ENCODE assay signal across 12 cellular contexts in genomic region chrX:19332983-19333382, GRCh38. TPM values are rescaled to one million over a fixed set of nuclear protein-coding genes. Genes with fewer than 3 reads are reported as not detected.
DNase-seq lines count a peak whose midpoint lies in the region; ATAC-seq, FAIRE-seq and TF ChIP-seq lines count a peak whose summit lies in the region.
"Had no signal": no experiment of that assay in that cellular context is flagged by ENCODE, and none has a peak within 500 bp of the region (broad histone marks: within the 10 kb centered on the region; RNA-seq: fewer than 3 reads in every experiment).

No MANE protein-coding gene starts in this region.

- H3K9ac ChIP-seq in IMR-90 (ENCODE audit: low read depth, low read length): no peak overlapping the region

- H3K56ac ChIP-seq in IMR-90 (ENCODE audit: extremely low read depth, insufficient read depth, low read length): no peak overlapping the region

- in situ Hi-C loops in IMR-90 (cut with MboI; ENCODE audit: low sequenced_read_pairs): loop anchor here (5.0 kb wide), 1 partner anchor 401 kb away; no protein-coding TSS in a partner anchor

- H3K79me1 ChIP-seq in IMR-90 (ENCODE audit: low read depth in 1 of 2, low read length in 2 of 2): no peaks in the 10 kb centered on the region

- peak; percentile 21; the same call in 1 of the 2 replicates for ATAC-seq in IMR-90 (ENCODE audit: low read depth)
- ATAC-seq: stimulated activated naive B cell treated with anti-CD40 and anti-IgM and Interleukin-4, amounts not matched to agents 10 μg/mL and 1 μg/mL and 100 μg/mL, for 72 hours had no signal

- no peaks in the 10 kb centered on the region for H3K36me3 ChIP-seq in BE2C
- no peaks in the 10 kb centered on the region for H3K36me3 ChIP-seq in IMR-90 (ENCODE audit: control insufficient read depth, insufficient read depth, low read length)

- H2BK120ac ChIP-seq in IMR-90 (ENCODE audit: low read depth, low read length): no peak overlapping the region

- no TSS peak for BruUV-seq in IMR-90 (replicated peaks; lab: Mats Ljungman, UMichigan)

- no peak overlapping the region for H3K18ac ChIP-seq in IMR-90 (ENCODE audit: low read depth, low read length)

- no peaks in the 10 kb centered on the region for H3K4me1 Mint-ChIP-seq in activated T-helper 2 cell treated with anti-CD3 and anti-CD28 coated beads, Interferon-gamma antibody, Interleukin-2, Interleukin-4, amounts not matched to agents 10 μg/mL and 5 μg/mL and 100 μg/mL, durations not matched to agents 14 hours and 24 hours and 36 hours (ENCODE audit: low read depth)

- H3K9me1 ChIP-seq in IMR-90 (ENCODE audit: insufficient read depth, low read length): no peaks in the 10 kb centered on the region

- no peak overlapping the region for H4K91ac ChIP-seq in IMR-90 (ENCODE audit: insufficient read depth, low read depth, low read length)

- no peak overlapping the region for H3K4me3 Mint-ChIP-seq in activated T-helper 2 cell treated with anti-CD3 and anti-CD28 coated beads, Interferon-gamma antibody, Interleukin-2, Interleukin-4, amounts not matched to agents 10 μg/mL and 5 μg/mL and 100 μg/mL, durations not matched to agents 14 hours and 24 hours and 36 hours (ENCODE audit: low read depth)
- H3K4me3 Mint-ChIP-seq: activated naive CD4-positive, alpha-beta T cell treated with anti-CD3 and anti-CD28 coated beads for 36 hours; stimulated activated naive B cell treated with anti-CD40 and anti-IgM and Interleukin-4, amounts not matched to agents 10 μg/mL and 1 μg/mL and 100 μg/mL, for 72 hours had no signal

- no peak overlapping the region for H2BK15ac ChIP-seq in IMR-90 (ENCODE audit: low read depth, low read length)

- TF ChIP-seq CTCF in BE2C (IDR thresholded peaks at IDR 0.05; ENCODE audit: low read depth, low read length) (no peak), IMR-90 (conservative IDR thresholded peaks at IDR 0.05; ENCODE audit: low read depth, low read length) (no peak)

- no peak overlapping the region for H3K27ac ChIP-seq in IMR-90 (ENCODE audit: insufficient read depth, low read length)

- H3K14ac ChIP-seq in IMR-90 (replicated peaks; ENCODE audit: low read depth, low read length): no peak overlapping the region

- CTCF ChIA-PET in IMR-90 (lab: Yijun Ruan, JAX): interaction anchor here (0.6 to 2.1 kb wide), 3 partner anchors 316 to 944 kb away, joined by 3 to 7 read pairs (median 5); no protein-coding TSS in a partner anchor

- H3K23ac ChIP-seq in IMR-90 (ENCODE audit: low read depth, low read length): no peak overlapping the region

- no peaks in the 10 kb centered on the region; the same call in 1 of the 2 replicates for H3K9me3 ChIP-seq in BE2C
- H3K9me3 ChIP-seq in IMR-90 (ENCODE audit: control insufficient read depth, insufficient read depth, low read length): no peaks in the 10 kb centered on the region

- H3K4ac ChIP-seq in IMR-90 (ENCODE audit: low read depth, low read length): no peak overlapping the region

- peaks cover 1% of the 10 kb centered on the region for H3K27me3 Mint-ChIP-seq in activated T-helper 2 cell treated with anti-CD3 and anti-CD28 coated beads, Interferon-gamma antibody, Interleukin-2, Interleukin-4, amounts not matched to agents 10 μg/mL and 5 μg/mL and 100 μg/mL, durations not matched to agents 14 hours and 24 hours and 36 hours (ENCODE audit: low read depth)

- no peak overlapping the region for H2AK5ac ChIP-seq in IMR-90 (ENCODE audit: low read depth, low read length)

- peaks cover 15% of the 10 kb centered on the region; the same call in 1 of the 2 replicates for H3K4me1 ChIP-seq in BE2C
- H3K4me1 ChIP-seq in IMR-90 (ENCODE audit: control insufficient read depth, insufficient read depth, low read length): no peaks in the 10 kb centered on the region

- intact Hi-C loops in IMR-90 (cut with micrococcal nuclease): loop anchor here (5.0 kb wide), 1 partner anchor 311 kb away; no protein-coding TSS in a partner anchor
- intact Hi-C loops in activated T-helper 2 cell treated with anti-CD3 and anti-CD28 coated beads, Interferon-gamma antibody, Interleukin-2, Interleukin-4, amounts not matched to agents 10 μg/mL and 5 μg/mL and 100 μg/mL, durations not matched to agents 14 hours and 24 hours and 36 hours (cut with micrococcal nuclease): loop anchor here (5.0 to 10.0 kb wide), 2 partner anchors 291 to 448 kb away; no protein-coding TSS in a partner anchor

- H2AK9ac ChIP-seq in IMR-90 (replicated peaks; ENCODE audit: low read depth, low read length, poor library complexity): no peak overlapping the region

- H4K20me1 ChIP-seq in IMR-90 (ENCODE audit: insufficient read depth, low read length): no peaks in the 10 kb centered on the region

- POLR2A ChIA-PET in IMR-90 (lab: Charles Lee; ENCODE audit: unreplicated experiment): no interaction called here

- H2BK20ac ChIP-seq in IMR-90 (ENCODE audit: low read depth, low read length): no peak overlapping the region

- no peak overlapping the region for H3K4me2 ChIP-seq in IMR-90 (ENCODE audit: low read depth, low read length)

- H3K36me3 Mint-ChIP-seq in activated T-helper 2 cell treated with anti-CD3 and anti-CD28 coated beads, Interferon-gamma antibody, Interleukin-2, Interleukin-4, amounts not matched to agents 10 μg/mL and 5 μg/mL and 100 μg/mL, durations not matched to agents 14 hours and 24 hours and 36 hours (ENCODE audit: low read depth): no peaks in the 10 kb centered on the region

- DNase-seq in BE2C (peak; percentile 87), IMR-90 (peak; percentile 3), anterior cingulate cortex (lab: John Stamatoyannopoulos, UW) (peak in 48 of 58 donors; percentile 0 to 65 (median 16)), iris pigment epithelial cell (ENCODE audit: low read depth) (peak; percentile 16), frontal cortex (ENCODE audit: low spot score in 2 of 2) (no peak), NCI-H526 (lab: John Stamatoyannopoulos, UW) (no peak), AG08395 (ENCODE audit: low spot score) (no peak)
- DNase-seq in activated T-helper 2 cell treated with anti-CD3 and anti-CD28 coated beads, Interferon-gamma antibody, Interleukin-2, Interleukin-4, amounts not matched to agents 10 μg/mL and 5 μg/mL and 100 μg/mL, durations not matched to agents 14 hours and 24 hours and 36 hours (ENCODE audit: low spot score): no peak
- DNase-seq: activated naive CD4-positive, alpha-beta T cell treated with anti-CD3 and anti-CD28 coated beads for 36 hours; cortex of kidney; NCI-H2107; stimulated activated naive B cell treated with anti-CD40 and anti-IgM and Interleukin-4, amounts not matched to agents 10 μg/mL and 1 μg/mL and 100 μg/mL, for 72 hours had no signal

- no peak for TF ChIP-seq POLR2A in IMR-90 (IDR thresholded peaks at IDR 0.05; ENCODE audit: low read depth, low read length)

- FAIRE-seq in frontal cortex (lab: Jason Lieb, UNC): no peak

- H4K8ac ChIP-seq in IMR-90 (ENCODE audit: low read depth in 2 of 2, low read length in 2 of 2): no peak overlapping the region

- peak overlapping the region; percentile 3; the same call in 1 of the 2 replicates for H3K4me3 ChIP-seq in BE2C (ENCODE audit: low read depth, low read length)
- H3K4me3 ChIP-seq in IMR-90 (ENCODE audit: insufficient read depth, low read depth, low read length): no peak overlapping the region

- dilution Hi-C loops in IMR-90 (cut with HindIII; ENCODE audit: low sequenced_read_pairs, unreplicated experiment): no loop called here

- H3K27me3 ChIP-seq in BE2C (no peaks in the 10 kb centered on the region), IMR-90 (ENCODE audit: control insufficient read depth, insufficient read depth, low read length) (peaks cover 6% of the 10 kb centered on the region)

- no peak overlapping the region for H4K5ac ChIP-seq in IMR-90 (ENCODE audit: low read depth, low read length)

- H3K27ac Mint-ChIP-seq in activated T-helper 2 cell treated with anti-CD3 and anti-CD28 coated beads, Interferon-gamma antibody, Interleukin-2, Interleukin-4, amounts not matched to agents 10 μg/mL and 5 μg/mL and 100 μg/mL, durations not matched to agents 14 hours and 24 hours and 36 hours: no peak overlapping the region
- H3K27ac Mint-ChIP-seq: activated naive CD4-positive, alpha-beta T cell treated with anti-CD3 and anti-CD28 coated beads for 36 hours; stimulated activated naive B cell treated with anti-CD40 and anti-IgM and Interleukin-4, amounts not matched to agents 10 μg/mL and 1 μg/mL and 100 μg/mL, for 72 hours had no signal

- H2AFZ ChIP-seq in IMR-90 (replicated peaks; ENCODE audit: low read length, poor library complexity): peak overlapping the region; percentile 27

- WGBS in IMR-90 (ENCODE audit: extremely low coverage in 2 of 2, insufficient read length in 1 of 2), 2 experiments: 27% methylated on average over 4 of the region's 5 CpGs; no CpG with 5 or more reads in 1 of the 2 experiments

- peaks cover 4% of the 10 kb centered on the region for H3K9me3 Mint-ChIP-seq in activated T-helper 2 cell treated with anti-CD3 and anti-CD28 coated beads, Interferon-gamma antibody, Interleukin-2, Interleukin-4, amounts not matched to agents 10 μg/mL and 5 μg/mL and 100 μg/mL, durations not matched to agents 14 hours and 24 hours and 36 hours
- H3K9me3 Mint-ChIP-seq: activated naive CD4-positive, alpha-beta T cell treated with anti-CD3 and anti-CD28 coated beads for 36 hours; stimulated activated naive B cell treated with anti-CD40 and anti-IgM and Interleukin-4, amounts not matched to agents 10 μg/mL and 1 μg/mL and 100 μg/mL, for 72 hours had no signal

- no peak for TF ChIP-seq RAD21 in IMR-90 (IDR thresholded peaks at IDR 0.05; ENCODE audit: low read length)

- no peak overlapping the region for H2BK5ac ChIP-seq in IMR-90 (ENCODE audit: low read depth, low read length, poor library complexity, severe bottlenecking)

TF ChIP-seq in IMR-90, 13 proteins besides CTCF, POLR2A, EP300 and RAD21 (continues in another document):
- no peak for TF ChIP-seq MAZ (IDR thresholded peaks at IDR 0.05; ENCODE audit: borderline replicate concordance, low read depth, low read length)
- TF ChIP-seq MAFK (IDR thresholded peaks at IDR 0.05; ENCODE audit: low read depth, low read length): no peak
- no peak for TF ChIP-seq MXI1 (IDR thresholded peaks at IDR 0.05; ENCODE audit: borderline replicate concordance, low read depth, low read length)

RNA-seq across cellular contexts. Expression of gene PDHA1, which starts 10.7 kb away (rescaled TPM):
- polyA plus RNA-seq in BE2C (2012; ENCODE audit: insufficient read depth, insufficient read length, low read depth): 197 TPM
- total RNA-seq in IMR-90 (2012; rRNA removed) (53.9 and 86.9 TPM in 2 replicates), frontal cortex (56.7 TPM)
- polyA plus RNA-seq in IMR-90 (2012; rRNA removed): 141 and 147 TPM in 2 replicates
- 45.4 and 47.8 TPM in 2 replicates for polyA plus RNA-seq in IMR-90 (2012; cell fraction: cytosol; rRNA removed)
- 47.0 and 172 TPM in 2 replicates for polyA plus RNA-seq in IMR-90 (2012; cell fraction: nucleus; rRNA removed; ENCODE audit: low replicate concordance)
- 200 and 208 TPM in 2 replicates for total RNA-seq in activated T-helper 2 cell treated with anti-CD3 and anti-CD28 coated beads, Interferon-gamma antibody, Interleukin-2, Interleukin-4, amounts not matched to agents 10 μg/mL and 5 μg/mL and 100 μg/mL, durations not matched to agents 14 hours and 24 hours and 36 hours

Comparison
In these comparisons a context has a peak if more than half of its experiments do, and no peak if none do; other contexts are left out.
1. DNase-seq: peak in BE2C (single experiment), IMR-90 (single experiment), anterior cingulate cortex (48 of 58) and iris pigment epithelial cell (single experiment); none in activated T-helper 2 cell treated with anti-CD3 and anti-CD28 coated beads, Interferon-gamma antibody, Interleukin-2, Interleukin-4, amounts not matched to agents 10 μg/mL and 5 μg/mL and 100 μg/mL, durations not matched to agents 14 hours and 24 hours and 36 hours (single experiment), frontal cortex (0 of 2), NCI-H526 (0 of 2) and AG08395 (single experiment).